14 cellular contexts compared by ENCODE assay signal in genomic region chr2:160952462-160952861, GRCh38.
DNase-seq lines count a peak whose midpoint lies in the region; ATAC-seq and TF ChIP-seq lines count a peak whose summit lies in the region.
"Had no signal": no experiment of that assay in that cellular context is flagged by ENCODE, and none has a peak within 500 bp of the region (broad histone marks: within the 10 kb centered on the region; RNA-seq: fewer than 3 reads in every experiment).

No MANE protein-coding gene starts in this region.

- no peak for TF ChIP-seq CTCF in parathyroid adenoma (IDR thresholded peaks at IDR 0.05)
- TF ChIP-seq CTCF in endodermal cell (conservative IDR thresholded peaks at IDR 0.05), result no peak
- TF ChIP-seq CTCF in tibial nerve (IDR thresholded peaks at IDR 0.05), result no peak

- no peak overlapping the region for H2AFZ ChIP-seq in parathyroid adenoma

- no peaks in the 10 kb centered on the region for H3K4me1 Mint-ChIP-seq in endodermal cell
- H3K4me1 Mint-ChIP-seq: natural killer cell had no signal

- H3K27ac ChIP-seq in parathyroid adenoma (peak overlapping the region; percentile 4), endodermal cell (ENCODE audit: low read depth, low read length) (no peak overlapping the region), tibial nerve (no peak overlapping the region)
- H3K27ac ChIP-seq: KMS-11, WERI-Rb-1 had no signal

- no peak overlapping the region for H3K4me3 Mint-ChIP-seq in endodermal cell
- H3K4me3 Mint-ChIP-seq: activated T-cell treated with anti-CD3 and anti-CD28 coated beads, Interleukin-2, amount 50 U/mL, for 72 hours; natural killer cell; type B pancreatic cell had no signal

- no peaks in the 10 kb centered on the region for H3K27me3 ChIP-seq in parathyroid adenoma (ENCODE audit: control insufficient read depth, insufficient read depth, low read length)
- no peaks in the 10 kb centered on the region for H3K27me3 ChIP-seq in endodermal cell (ENCODE audit: control insufficient read depth, insufficient read depth, low read length, poor library complexity, severe bottlenecking)
- H3K27me3 ChIP-seq in tibial nerve, result no peaks in the 10 kb centered on the region

- H3K79me2 ChIP-seq in parathyroid adenoma, result no peaks in the 10 kb centered on the region

- intact Hi-C loops in left cardiac atrium (cut with DNase I), result no loop called here

- WGBS in endodermal cell (ENCODE audit: insufficient coverage in 1 of 2, insufficient read length in 1 of 2), 2 experiments, result 82 to 86% methylated on average over 4 to 6 of the region's 6 CpGs
- 31 to 38% methylated on average over 6 of the region's 6 CpGs for WGBS in tibial nerve, 2 donors

- H3K9me3 ChIP-seq in parathyroid adenoma (ENCODE audit: control insufficient read depth, low read length) (no peaks in the 10 kb centered on the region), endodermal cell (ENCODE audit: control insufficient read depth, low read length) (no peaks in the 10 kb centered on the region), tibial nerve (no peaks in the 10 kb centered on the region)

- H3K4me3 ChIP-seq in parathyroid adenoma (ENCODE audit: low read depth, low read length) (no peak overlapping the region), endodermal cell (ENCODE audit: low read length) (no peak overlapping the region), tibial nerve (no peak overlapping the region)

- H3K27me3 Mint-ChIP-seq in endodermal cell (ENCODE audit: insufficient read depth), result no peaks in the 10 kb centered on the region
- H3K27me3 Mint-ChIP-seq: type B pancreatic cell had no signal

- H3K36me3 ChIP-seq in parathyroid adenoma (ENCODE audit: control insufficient read depth, insufficient read depth, low read length) (no peaks in the 10 kb centered on the region), endodermal cell (ENCODE audit: control insufficient read depth, insufficient read depth, low read length) (no peaks in the 10 kb centered on the region), tibial nerve (no peaks in the 10 kb centered on the region)
- H3K36me3 ChIP-seq: WERI-Rb-1 had no signal

- H3K4me1 ChIP-seq in parathyroid adenoma (no peaks in the 10 kb centered on the region), endodermal cell (ENCODE audit: control insufficient read depth, insufficient read depth, low read length) (no peaks in the 10 kb centered on the region), tibial nerve (peaks cover 0 to 19% (median 0%) of the 10 kb centered on the region in 4 donors)

- ATAC-seq in left cardiac atrium, result peak; percentile 82 to 84
- ATAC-seq: activated T-cell treated with anti-CD3 and anti-CD28 coated beads, Interleukin-2, amount 50 U/mL, for 72 hours; natural killer cell had no signal

- no peak overlapping the region for H3K27ac Mint-ChIP-seq in endodermal cell
- H3K27ac Mint-ChIP-seq: activated T-cell treated with anti-CD3 and anti-CD28 coated beads, Interleukin-2, amount 50 U/mL, for 72 hours; natural killer cell; type B pancreatic cell had no signal

- no peaks in the 10 kb centered on the region for H3K36me3 Mint-ChIP-seq in endodermal cell (ENCODE audit: low read depth)
- H3K36me3 Mint-ChIP-seq: natural killer cell, type B pancreatic cell had no signal

- no peak overlapping the region for H3K9ac ChIP-seq in parathyroid adenoma
- H3K9ac ChIP-seq in endodermal cell (ENCODE audit: extremely low read depth, low read length, poor library complexity, severe bottlenecking), result no peak overlapping the region
- H3K9ac ChIP-seq: KMS-11 had no signal

- TF ChIP-seq POLR2A in tibial nerve (IDR thresholded peaks at IDR 0.05), result no peak

- TF ChIP-seq EP300 in tibial nerve (IDR thresholded peaks at IDR 0.05), result no peak

- DNase-seq in A172 (ENCODE audit: low spot score) (peak; percentile 21), amniotic epithelial cell (ENCODE audit: low read depth) (peak; percentile 74), left cardiac atrium (peak; percentile 45), endodermal cell (no peak), tibial nerve (ENCODE audit: low spot score in 2 of 2) (no peak), DMS79 treated with DMSO at 0.1 percent for 48 hours (lab: John Stamatoyannopoulos, UW) (no peak)
- no peak for DNase-seq in stimulated activated CD4-positive, alpha-beta T cell treated with anti-CD3 and anti-CD28 coated beads, Interleukin-1b, Interleukin-23, amount 100 ng/mL, for 48 hours
- DNase-seq: activated T-cell treated with anti-CD3 and anti-CD28 coated beads, Interleukin-2, amount 50 U/mL, for 72 hours; cerebellar nuclear complex; natural killer cell; WERI-Rb-1 had no signal

- no peak overlapping the region for H3K4me2 ChIP-seq in parathyroid adenoma (ENCODE audit: low read length)
- H3K4me2 ChIP-seq: KMS-11 had no signal

- peaks cover 3% of the 10 kb centered on the region for H3K9me3 Mint-ChIP-seq in endodermal cell
- H3K9me3 Mint-ChIP-seq: activated T-cell treated with anti-CD3 and anti-CD28 coated beads, Interleukin-2, amount 50 U/mL, for 72 hours; natural killer cell had no signal

Comparison
In these comparisons a context has a peak if more than half of its experiments do, and no peak if none do; other contexts are left out.
1. DNase-seq: peak in A172 (single experiment), amniotic epithelial cell (single experiment) and left cardiac atrium (single experiment); none in stimulated activated CD4-positive, alpha-beta T cell treated with anti-CD3 and anti-CD28 coated beads, Interleukin-1b, Interleukin-23, amount 100 ng/mL, for 48 hours (single experiment), endodermal cell (single experiment), tibial nerve (0 of 2) and DMS79 treated with DMSO at 0.1 percent for 48 hours (single experiment).